ENCODE assay signal across 8 cellular contexts in genomic region chr15:65077981-65078352, GRCh38. TPM values are rescaled to one million over a fixed set of nuclear protein-coding genes. Genes with fewer than 3 reads are reported as not detected.
DNase-seq lines count a peak whose midpoint lies in the region; ATAC-seq and TF ChIP-seq lines count a peak whose summit lies in the region.

No MANE protein-coding gene starts in this region.

- ATAC-seq in HG03520 (IDR thresholded peaks at IDR 0.05; ENCODE audit: unreplicated experiment) (no peak), HG02938 (IDR thresholded peaks at IDR 0.05; ENCODE audit: unreplicated experiment) (no peak)

- TF ChIP-seq CTCF in fibroblast of the aortic adventitia (IDR thresholded peaks at IDR 0.05; ENCODE audit: insufficient read depth, low read length) (peak; percentile 71), progenitor cell of endocrine pancreas (IDR thresholded peaks at IDR 0.05; ENCODE audit: unreplicated experiment) (peak; percentile 60)

- no peak overlapping the region for H3K4me3 Mint-ChIP-seq in progenitor cell of endocrine pancreas (ENCODE audit: low read depth)

- H3K27ac Mint-ChIP-seq in progenitor cell of endocrine pancreas: peak overlapping the region; percentile 85

- H3K27me3 Mint-ChIP-seq in progenitor cell of endocrine pancreas: peaks cover 47% of the 10 kb centered on the region

- H3K9me3 Mint-ChIP-seq in progenitor cell of endocrine pancreas (ENCODE audit: low read depth): peaks cover 8% of the 10 kb centered on the region

- H3K4me1 Mint-ChIP-seq in progenitor cell of endocrine pancreas (ENCODE audit: low read depth): peaks cover 9% of the 10 kb centered on the region

- no peaks in the 10 kb centered on the region for H3K36me3 Mint-ChIP-seq in progenitor cell of endocrine pancreas (ENCODE audit: insufficient read depth)

- peak; percentile 97 for DNase-seq in HT-29 (ENCODE audit: low spot score)
- DNase-seq in activated T-cell treated with anti-CD3 and anti-CD28 coated beads for 1 hour (ENCODE audit: low read depth): peak; percentile 27
- peak; percentile 60 for DNase-seq in fibroblast of the aortic adventitia (ENCODE audit: low read depth)
- DNase-seq in progenitor cell of endocrine pancreas (ENCODE audit: low spot score, unreplicated experiment): peak; percentile 38
- no peak for DNase-seq in NCI-H2029 treated with DMSO at 0.1 percent for 48 hours (lab: John Stamatoyannopoulos, UW)
- no peak for DNase-seq in cerebellar cortex (ENCODE audit: low spot score)

- no peak overlapping the region for H3K4me3 ChIP-seq in fibroblast of the aortic adventitia (ENCODE audit: low read depth, low read length)

RNA-seq across cellular contexts. Expression of gene KBTBD13, which starts 1.4 kb away (rescaled TPM):
- total RNA-seq in HT-29 (2014; rRNA removed; shearing (Covaris generic)): not detected in 2 replicates
- total RNA-seq in fibroblast of the aortic adventitia (ENCODE audit: low replicate concordance) (not detected in 2 replicates), progenitor cell of endocrine pancreas (not detected in 2 replicates)

RNA-seq across cellular contexts. Expression of gene RASL12, which starts 10.2 kb away (rescaled TPM):
- total RNA-seq in HT-29 (2014; rRNA removed; shearing (Covaris generic)): not detected in 2 replicates
- total RNA-seq in fibroblast of the aortic adventitia (ENCODE audit: low replicate concordance) (1.7 and 1.9 TPM in 2 replicates), progenitor cell of endocrine pancreas (0.38 and 0.40 TPM in 2 replicates)

RNA-seq across cellular contexts. Expression of gene SLC51B, which starts 32.8 kb away (rescaled TPM):
- 0.39 and 0.64 TPM in 2 replicates for total RNA-seq in HT-29 (2014; rRNA removed; shearing (Covaris generic))
- not detected in 2 replicates for total RNA-seq in fibroblast of the aortic adventitia (ENCODE audit: low replicate concordance)
- total RNA-seq in progenitor cell of endocrine pancreas: not detected in 2 replicates

RNA-seq across cellular contexts. Expression of gene UBAP1L, which starts 37.0 kb away (rescaled TPM):
- 0.74 and 1.4 TPM in 2 replicates for total RNA-seq in HT-29 (2014; rRNA removed; shearing (Covaris generic))
- 2.1 and 3.8 TPM in 2 replicates for total RNA-seq in fibroblast of the aortic adventitia (ENCODE audit: low replicate concordance)
- 5.8 and 6.2 TPM in 2 replicates for total RNA-seq in progenitor cell of endocrine pancreas

RNA-seq across cellular contexts. Expression of gene MTFMT, which starts 48.5 kb away (rescaled TPM):
- 17.1 and 23.1 TPM in 2 replicates for total RNA-seq in HT-29 (2014; rRNA removed; shearing (Covaris generic))
- total RNA-seq in fibroblast of the aortic adventitia (ENCODE audit: low replicate concordance) (14.1 and 19.2 TPM in 2 replicates), progenitor cell of endocrine pancreas (14.0 and 19.4 TPM in 2 replicates)

Comparison
In these comparisons a context has a peak if more than half of its experiments do, and no peak if none do; other contexts are left out.
1. DNase-seq: peak in HT-29 (single experiment), activated T-cell treated with anti-CD3 and anti-CD28 coated beads for 1 hour (single experiment), fibroblast of the aortic adventitia (single experiment) and progenitor cell of endocrine pancreas (single experiment); none in NCI-H2029 treated with DMSO at 0.1 percent for 48 hours (single experiment) and cerebellar cortex (single experiment).